Comparison of ENCODE assay signal across 19 cellular contexts in the genomic region with DNA sequence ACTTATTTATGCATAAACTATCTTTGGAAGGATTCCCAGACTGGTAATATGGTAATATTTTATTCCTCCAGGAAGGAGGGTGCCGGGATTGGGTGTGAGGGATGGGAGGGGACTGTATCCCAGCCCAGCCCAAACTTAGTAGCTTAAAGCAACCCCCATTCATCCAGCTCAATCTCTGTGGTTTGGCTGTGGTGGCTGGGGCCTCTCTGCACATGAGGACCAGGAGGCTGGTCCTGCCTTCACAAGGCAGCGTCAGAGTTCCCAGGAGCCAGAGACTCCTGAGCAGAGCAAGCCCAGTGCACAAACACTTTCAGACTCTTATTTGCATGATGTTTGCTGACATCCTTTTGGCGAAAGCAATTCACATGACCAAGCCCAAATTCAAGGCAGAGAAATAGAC. TPM values are rescaled to one million over a fixed set of nuclear protein-coding genes. Genes with fewer than 3 reads are reported as not detected.
DNase-seq lines count a peak whose midpoint lies in the region; ATAC-seq and TF ChIP-seq lines count a peak whose summit lies in the region.
"Had no signal": no experiment of that assay in that cellular context is flagged by ENCODE, and none has a peak within 500 bp of the region (broad histone marks: within the 10 kb centered on the region; RNA-seq: fewer than 3 reads in every experiment).

No MANE protein-coding gene starts in this region.

- no peaks in the 10 kb centered on the region for H4K20me1 ChIP-seq in IMR-90 (ENCODE audit: insufficient read depth, low read length)
- H4K20me1 ChIP-seq: BLaER1 treated with 17β-estradiol and CSF1 and Interleukin-3, amounts not matched to agents 10 nM and 100 nM had no signal

- no TSS peak for BruUV-seq in IMR-90 (replicated peaks; lab: Mats Ljungman, UMichigan)

- no peak overlapping the region for H3K14ac ChIP-seq in IMR-90 (replicated peaks; ENCODE audit: low read depth, low read length)

- no peak overlapping the region for H3K18ac ChIP-seq in IMR-90 (ENCODE audit: low read depth, low read length)

- H4K5ac ChIP-seq in IMR-90 (ENCODE audit: low read depth, low read length): no peak overlapping the region

- no peak overlapping the region for H3K56ac ChIP-seq in IMR-90 (ENCODE audit: extremely low read depth, insufficient read depth, low read length)

- H2AFZ ChIP-seq in IMR-90 (replicated peaks; ENCODE audit: low read length, poor library complexity): no peak overlapping the region

- H3K27me3 ChIP-seq in IMR-90 (ENCODE audit: control insufficient read depth, insufficient read depth, low read length): no peaks in the 10 kb centered on the region
- no peaks in the 10 kb centered on the region for H3K27me3 ChIP-seq in HAP-1 (ENCODE audit: low read depth)
- H3K27me3 ChIP-seq: BLaER1 treated with 17β-estradiol and CSF1 and Interleukin-3, amounts not matched to agents 10 nM and 100 nM had no signal

- H3K4me2 ChIP-seq in IMR-90 (ENCODE audit: low read depth, low read length): no peak overlapping the region
- H3K4me2 ChIP-seq: A549; BLaER1 treated with 17β-estradiol and CSF1 and Interleukin-3, amounts not matched to agents 10 nM and 100 nM; GM23338 had no signal

- H3K4ac ChIP-seq in IMR-90 (ENCODE audit: low read depth, low read length): no peak overlapping the region

- WGBS in IMR-90 (ENCODE audit: extremely low coverage in 2 of 2, insufficient read length in 1 of 2), 2 experiments: 50% methylated on average over 1 of the region's 3 CpGs; no CpG with 5 or more reads in 1 of the 2 experiments

- CTCF ChIA-PET in IMR-90 (lab: Yijun Ruan, JAX): interaction anchor here (1.0 kb wide), 1 partner anchor 11 kb away, joined by 3 read pairs; no protein-coding TSS in a partner anchor

- peaks cover 6% of the 10 kb centered on the region for H3K9me1 ChIP-seq in IMR-90 (ENCODE audit: insufficient read depth, low read length)

- dilution Hi-C loops in IMR-90 (cut with HindIII; ENCODE audit: low sequenced_read_pairs, unreplicated experiment): no loop called here

- H4K91ac ChIP-seq in IMR-90 (ENCODE audit: insufficient read depth, low read depth, low read length): no peak overlapping the region

- TF ChIP-seq RAD21 in IMR-90 (IDR thresholded peaks at IDR 0.05; ENCODE audit: low read length): no peak

- no peak overlapping the region for H2BK120ac ChIP-seq in IMR-90 (ENCODE audit: low read depth, low read length)

- H2AK9ac ChIP-seq in IMR-90 (replicated peaks; ENCODE audit: low read depth, low read length, poor library complexity): no peak overlapping the region

- H2BK20ac ChIP-seq in IMR-90 (ENCODE audit: low read depth, low read length): no peak overlapping the region

- POLR2A ChIA-PET in IMR-90 (lab: Charles Lee; ENCODE audit: unreplicated experiment): no interaction called here

- H3K9me3 ChIP-seq in IMR-90 (ENCODE audit: control insufficient read depth, insufficient read depth, low read length) (no peaks in the 10 kb centered on the region), HAP-1 (no peaks in the 10 kb centered on the region)
- H3K9me3 ChIP-seq: A549; BLaER1 treated with 17β-estradiol and CSF1 and Interleukin-3, amounts not matched to agents 10 nM and 100 nM had no signal

- H3K23ac ChIP-seq in IMR-90 (ENCODE audit: low read depth, low read length): no peak overlapping the region

- intact Hi-C loops in IMR-90 (cut with micrococcal nuclease): loop anchor here (1.0 kb wide), 1 partner anchor 10 kb away; no protein-coding TSS in a partner anchor

- H4K8ac ChIP-seq in IMR-90 (ENCODE audit: low read depth in 2 of 2, low read length in 2 of 2): no peak overlapping the region

- H3K79me1 ChIP-seq in IMR-90 (ENCODE audit: low read depth in 1 of 2, low read length in 2 of 2): no peaks in the 10 kb centered on the region

- H3K9ac ChIP-seq in IMR-90 (ENCODE audit: low read depth, low read length): no peak overlapping the region
- H3K9ac ChIP-seq: BLaER1 treated with 17β-estradiol and CSF1 and Interleukin-3, amounts not matched to agents 10 nM and 100 nM had no signal

- H3K27ac ChIP-seq in IMR-90 (ENCODE audit: insufficient read depth, low read length): no peak overlapping the region
- H3K27ac ChIP-seq: A549; BLaER1 treated with 17β-estradiol and CSF1 and Interleukin-3, amounts not matched to agents 10 nM and 100 nM had no signal

- peaks cover 19% of the 10 kb centered on the region for H3K4me1 ChIP-seq in IMR-90 (ENCODE audit: control insufficient read depth, insufficient read depth, low read length)
- peaks cover 12% of the 10 kb centered on the region for H3K4me1 ChIP-seq in HAP-1
- H3K4me1 ChIP-seq: BLaER1 treated with 17β-estradiol and CSF1 and Interleukin-3, amounts not matched to agents 10 nM and 100 nM had no signal

- TF ChIP-seq CTCF in IMR-90 (conservative IDR thresholded peaks at IDR 0.05; ENCODE audit: low read depth, low read length): no peak
- no peak for TF ChIP-seq CTCF in fibroblast of pulmonary artery (IDR thresholded peaks at IDR 0.05; ENCODE audit: low read length, missing control alignments)

- no peak for TF ChIP-seq POLR2A in IMR-90 (IDR thresholded peaks at IDR 0.05; ENCODE audit: low read depth, low read length)

- DNase-seq in IMR-90 (no peak), RPMI7951 (ENCODE audit: low read depth) (peak; percentile 44), fibroblast of pulmonary artery (ENCODE audit: low read depth) (peak; percentile 52), myocyte (ENCODE audit: low read depth) (peak; percentile 62), T-helper 9 cell (no peak), HAP-1 (ENCODE audit: low spot score in 2 of 2) (no peak)
- no peak for DNase-seq in activated CD8-positive, alpha-beta memory T cell treated with anti-CD3 and anti-CD28 coated beads for 24 hours
- DNase-seq: GF-D8, KBM-7, NCI-H1417 treated with DMSO at 0.1 percent for 48 hours, NCI-H2029, NCI-H2171, NCI-H446 treated with DMSO at 0.1 percent for 48 hours, SHP77 treated with DMSO at 0.1 percent for 48 hours had no signal

- H3K4me3 ChIP-seq in IMR-90 (ENCODE audit: insufficient read depth, low read depth, low read length) (no peak overlapping the region), fibroblast of pulmonary artery (replicated peaks; ENCODE audit: low read depth, low read length) (no peak overlapping the region), HAP-1 (no peak overlapping the region)
- H3K4me3 ChIP-seq: A549; BLaER1 treated with 17β-estradiol and CSF1 and Interleukin-3, amounts not matched to agents 10 nM and 100 nM; GM23338 had no signal

- H3K36me3 ChIP-seq in IMR-90 (ENCODE audit: control insufficient read depth, insufficient read depth, low read length): no peaks in the 10 kb centered on the region
- H3K36me3 ChIP-seq in HAP-1 (replicated peaks): no peaks in the 10 kb centered on the region
- H3K36me3 ChIP-seq: BLaER1 treated with 17β-estradiol and CSF1 and Interleukin-3, amounts not matched to agents 10 nM and 100 nM had no signal

- no peak overlapping the region for H2BK15ac ChIP-seq in IMR-90 (ENCODE audit: low read depth, low read length)

- ATAC-seq in IMR-90 (ENCODE audit: low read depth) (peak; percentile 7; the same call in 1 of the 2 replicates), GM21717 (IDR thresholded peaks at IDR 0.05; ENCODE audit: unreplicated experiment) (no peak)
- ATAC-seq: A549, GM23338, Panc1 had no signal

- no peak overlapping the region for H2BK5ac ChIP-seq in IMR-90 (ENCODE audit: low read depth, low read length, poor library complexity, severe bottlenecking)

- H2AK5ac ChIP-seq in IMR-90 (ENCODE audit: low read depth, low read length): no peak overlapping the region

- in situ Hi-C loops in IMR-90 (cut with MboI; ENCODE audit: low sequenced_read_pairs) (no loop called here), HAP-1 (cut with MboI; ENCODE audit: low sequenced_read_pairs) (no loop called here)

TF ChIP-seq in IMR-90, 13 proteins besides CTCF, POLR2A, EP300 and RAD21:
- TF ChIP-seq MAFK (IDR thresholded peaks at IDR 0.05; ENCODE audit: low read depth, low read length): no peak
- TF ChIP-seq RCOR1 (IDR thresholded peaks at IDR 0.05; ENCODE audit: insufficient replicate concordance, low read length): no peak

RNA-seq across cellular contexts. Expression of a gene that starts 48.4 kb away (rescaled TPM):
- total RNA-seq in IMR-90 (2012; rRNA removed): 60.9 and 156 TPM in 2 replicates
- polyA plus RNA-seq in IMR-90 (2012; rRNA removed): 70.4 and 83.3 TPM in 2 replicates
- polyA plus RNA-seq in IMR-90 (2012; cell fraction: cytosol; rRNA removed): 20.1 and 20.2 TPM in 2 replicates
- polyA plus RNA-seq in IMR-90 (2012; cell fraction: nucleus; rRNA removed; ENCODE audit: low replicate concordance): 533 and 1,043 TPM in 2 replicates
- 74.4 and 91.2 TPM in 2 replicates for total RNA-seq in RPMI7951 (2014; rRNA removed; shearing (Covaris generic))
- total RNA-seq in myocyte: 94.2 and 111 TPM in 2 replicates
- polyA plus RNA-seq in myocyte (2012): 31.2 TPM

Comparison
In these comparisons a context has a peak if more than half of its experiments do, and no peak if none do; other contexts are left out.
1. DNase-seq: peak in RPMI7951 (single experiment), fibroblast of pulmonary artery (single experiment) and myocyte (single experiment); none in IMR-90 (single experiment), T-helper 9 cell (single experiment), HAP-1 (0 of 2) and activated CD8-positive, alpha-beta memory T cell treated with anti-CD3 and anti-CD28 coated beads for 24 hours (single experiment).